ENCODE assay signal across 8 cellular contexts in the genomic region with DNA sequence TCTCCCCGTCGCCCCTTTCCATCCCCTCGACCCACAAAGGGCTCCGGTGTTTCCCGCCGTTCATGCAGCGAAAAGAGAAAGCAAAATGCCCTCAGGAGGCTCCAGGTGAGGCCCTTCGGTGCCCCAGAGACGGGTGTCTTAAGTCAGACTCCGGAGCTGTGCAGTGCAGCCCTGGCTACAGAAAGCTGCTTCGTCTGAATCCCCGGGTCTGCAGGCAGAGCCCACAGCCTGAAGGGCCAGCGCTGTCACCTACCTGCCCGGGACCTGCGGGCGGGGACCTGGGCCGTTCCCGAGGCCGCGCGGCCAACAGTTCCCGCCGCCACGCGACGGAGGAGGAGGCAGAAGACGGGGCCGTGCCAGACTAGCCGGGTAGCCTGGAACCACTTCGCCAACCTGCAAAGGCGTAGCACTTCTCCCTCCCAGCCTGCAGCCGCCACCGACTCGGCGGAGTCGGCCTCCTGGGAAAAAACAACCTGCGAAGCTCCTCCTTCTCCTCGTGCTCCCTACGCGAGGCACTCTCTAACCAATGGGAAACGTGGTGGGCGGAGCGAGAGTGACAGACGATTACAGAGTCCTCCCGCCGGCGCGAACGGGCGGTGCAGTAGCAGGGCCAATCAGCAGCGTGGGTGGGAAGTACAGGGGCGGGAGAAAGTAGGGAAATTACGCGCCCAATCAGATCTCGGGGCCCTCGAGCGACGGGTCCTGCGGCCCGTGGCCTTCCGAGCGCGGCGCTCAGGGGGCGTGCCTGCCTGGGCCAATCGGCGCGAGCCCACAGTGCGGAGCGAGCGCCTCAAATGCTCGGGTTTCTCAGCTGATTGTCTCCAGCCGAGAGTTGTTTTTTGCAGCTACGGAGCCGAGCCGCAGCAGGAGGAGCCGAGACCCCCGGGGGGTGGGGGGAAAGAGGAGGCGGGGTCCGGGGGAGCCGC. TPM values are rescaled to one million over a fixed set of nuclear protein-coding genes. Genes with fewer than 3 reads are reported as not detected.
A peak's percentile ranks its signal among the peaks of the same experiment; 100 is the strongest.
DNase-seq lines count a peak whose midpoint lies in the region; ATAC-seq and TF ChIP-seq lines count a peak whose summit lies in the region.

Gene GPR137C, plus strand, starts transcription at position 774 of the 926 bp plus-strand sequence. CDS start 312 bp downstream, outside the sequence.
A gene with protein sequence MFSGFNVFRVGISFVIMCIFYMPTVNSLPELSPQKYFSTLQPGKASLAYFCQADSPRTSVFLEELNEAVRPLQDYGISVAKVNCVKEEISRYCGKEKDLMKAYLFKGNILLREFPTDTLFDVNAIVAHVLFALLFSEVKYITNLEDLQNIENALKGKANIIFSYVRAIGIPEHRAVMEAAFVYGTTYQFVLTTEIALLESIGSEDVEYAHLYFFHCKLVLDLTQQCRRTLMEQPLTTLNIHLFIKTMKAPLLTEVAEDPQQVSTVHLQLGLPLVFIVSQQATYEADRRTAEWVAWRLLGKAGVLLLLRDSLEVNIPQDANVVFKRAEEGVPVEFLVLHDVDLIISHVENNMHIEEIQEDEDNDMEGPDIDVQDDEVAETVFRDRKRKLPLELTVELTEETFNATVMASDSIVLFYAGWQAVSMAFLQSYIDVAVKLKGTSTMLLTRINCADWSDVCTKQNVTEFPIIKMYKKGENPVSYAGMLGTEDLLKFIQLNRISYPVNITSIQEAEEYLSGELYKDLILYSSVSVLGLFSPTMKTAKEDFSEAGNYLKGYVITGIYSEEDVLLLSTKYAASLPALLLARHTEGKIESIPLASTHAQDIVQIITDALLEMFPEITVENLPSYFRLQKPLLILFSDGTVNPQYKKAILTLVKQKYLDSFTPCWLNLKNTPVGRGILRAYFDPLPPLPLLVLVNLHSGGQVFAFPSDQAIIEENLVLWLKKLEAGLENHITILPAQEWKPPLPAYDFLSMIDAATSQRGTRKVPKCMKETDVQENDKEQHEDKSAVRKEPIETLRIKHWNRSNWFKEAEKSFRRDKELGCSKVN (minus strand): TSS at position 443 of the 926 bp plus-strand sequence. CDS start 8,948 bp downstream, outside the sequence.

- H3K27ac ChIP-seq in vagina = peak within 1 kb of the TSS; percentile 92

- peak; percentile 97 for ATAC-seq in GM18508 (IDR thresholded peaks at IDR 0.05; ENCODE audit: insufficient read depth, unreplicated experiment)
- ATAC-seq in HG02981 (IDR thresholded peaks at IDR 0.05; ENCODE audit: unreplicated experiment) = peak; percentile 91

- no peak for TF ChIP-seq CTCF in vagina (IDR thresholded peaks at IDR 0.05)

- no peaks in the 10 kb centered on the region for H3K9me3 ChIP-seq in vagina

- intact Hi-C loops in vagina (cut with DNase I) = loop anchor here (10.0 kb wide), 1 partner anchor 142 kb away; the partner anchor contains the start of gene ERO1A

- H3K4me3 ChIP-seq in vagina = peak within 1 kb of the TSS; percentile 75 to 82

- TF ChIP-seq POLR2A in vagina (IDR thresholded peaks at IDR 0.05) = peak; percentile 58 to 92

- H3K27me3 ChIP-seq in vagina = no peaks in the 10 kb centered on the region

- DNase-seq in NCI-H2029 (lab: John Stamatoyannopoulos, UW) (peak; percentile 100), T-helper 9 cell (peak; percentile 99), astrocyte of the hippocampus (ENCODE audit: low read depth, low spot score) (peak; percentile 100), hepatic stellate cell (ENCODE audit: low spot score) (peak; percentile 97), putamen (ENCODE audit: low spot score) (peak; percentile 100), vagina (ENCODE audit: extremely low spot score in 2 of 2) (peak; percentile 100)

- H3K36me3 ChIP-seq in vagina = no peaks in the 10 kb centered on the region

- peaks cover 20% of the 10 kb centered on the region for H3K4me1 ChIP-seq in vagina

RNA-seq across cellular contexts. Expression of gene GPR137C, which starts in this region (rescaled TPM):
- 0.74 TPM for total RNA-seq in vagina

RNA-seq across cellular contexts. Expression of the second gene that starts in this region (rescaled TPM):
- 5.9 TPM for total RNA-seq in vagina

Comparison
In these comparisons a context has a peak if more than half of its experiments do, and no peak if none do; other contexts are left out.
1. Peak in every context shown above with its lines: DNase-seq, ATAC-seq, H3K4me3 ChIP-seq and H3K27ac ChIP-seq.